Comparison of ENCODE assay signal across 1 cellular context in the genomic region with DNA sequence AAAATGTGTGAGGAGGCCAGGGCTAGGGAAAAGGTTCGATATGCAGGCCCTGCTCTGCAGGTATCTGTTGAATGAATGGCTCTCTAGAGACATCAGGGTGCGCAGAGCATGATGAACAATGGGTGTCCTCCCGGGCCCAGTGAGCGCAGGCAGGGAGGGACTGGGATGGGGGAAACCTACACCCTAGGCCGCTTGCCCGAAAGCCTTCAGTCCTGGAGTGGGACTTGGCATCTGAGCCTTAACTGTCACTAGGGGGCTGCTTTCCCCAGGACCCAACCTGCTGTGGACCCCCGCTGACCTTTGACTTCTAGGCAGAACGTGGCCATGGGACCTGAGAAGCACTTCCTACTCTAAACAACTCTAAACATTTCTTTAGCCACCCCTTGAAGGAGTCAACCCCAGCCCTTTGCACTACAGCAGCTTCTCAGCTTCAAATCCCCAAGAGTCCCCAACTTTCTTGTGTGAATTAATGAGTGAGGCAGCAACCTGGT.
TF ChIP-seq lines count a peak whose summit lies in the region.

No MANE protein-coding gene starts in this region.

TF ChIP-seq in endothelial cell of umbilical vein, 7 proteins besides CTCF, POLR2A, EP300 and RAD21:
- TF ChIP-seq FOS (IDR thresholded peaks at IDR 0.05; ENCODE audit: borderline replicate concordance, insufficient read depth, low read length): no peak
- TF ChIP-seq GATA2 (IDR thresholded peaks at IDR 0.05; ENCODE audit: insufficient read depth, insufficient read length, low read depth, low read length): no peak
- no peak for TF ChIP-seq JUN (IDR thresholded peaks at IDR 0.05; ENCODE audit: borderline replicate concordance, insufficient read depth, insufficient read length, low read depth)
- TF ChIP-seq MAX (IDR thresholded peaks at IDR 0.05; ENCODE audit: insufficient read depth, insufficient read length): no peak
- no peak for TF ChIP-seq MYC (IDR thresholded peaks at IDR 0.05; ENCODE audit: low read depth, low read length)
- TF ChIP-seq POLR2AphosphoS5 (IDR thresholded peaks at IDR 0.05; ENCODE audit: insufficient read depth, low read depth, low read length): no peak
- no peak for TF ChIP-seq EZH2 (IDR thresholded peaks at IDR 0.05; ENCODE audit: borderline replicate concordance, low read depth, low read length, severe bottlenecking)
